Comparison of ENCODE assay signal across 1 cellular context in genomic region chr6:31690231-31691077, GRCh38.
TF ChIP-seq lines count a peak whose summit lies in the region.

No MANE protein-coding gene starts in this region.

TF ChIP-seq in K562, 482 proteins besides CTCF, POLR2A, EP300 and RAD21 (continued from another document and continues in another):
- TF ChIP-seq DLX4 (CRISPR knock-in tag; IDR thresholded peaks at IDR 0.05): no peak
- peak; percentile 86 for TF ChIP-seq ZBTB26 (CRISPR knock-in tag; IDR thresholded peaks at IDR 0.05)
- TF ChIP-seq PBX2 (CRISPR knock-in tag; IDR thresholded peaks at IDR 0.05; ENCODE audit: low read depth): no peak
- TF ChIP-seq PBX2 (tag; conservative IDR thresholded peaks at IDR 0.05; ENCODE audit: low read depth): 0 out of 2 replicates have a peak, but pooled peaks have one; percentile 28
- TF ChIP-seq ARID3A (IDR thresholded peaks at IDR 0.05; ENCODE audit: borderline replicate concordance, low read depth, low read length): 0 out of 2 replicates have a peak, but pooled peaks have one; percentile 74
- no peak for TF ChIP-seq ZNF354B (CRISPR knock-in tag; IDR thresholded peaks at IDR 0.05)
- peak; percentile 55 for TF ChIP-seq SMAD4 (CRISPR knock-in tag; conservative IDR thresholded peaks at IDR 0.05)
- peak; percentile 38; the same call in 1 of the 2 replicates for TF ChIP-seq ZNF780A (CRISPR knock-in tag; IDR thresholded peaks at IDR 0.05)
- TF ChIP-seq DEAF1 (CRISPR knock-in tag; IDR thresholded peaks at IDR 0.05): no peak
- peak; percentile 20; the same call in 1 of the 2 replicates for TF ChIP-seq ZNF740 (CRISPR knock-in tag; IDR thresholded peaks at IDR 0.05)
- no peak for TF ChIP-seq ZNF740 (tag; IDR thresholded peaks at IDR 0.05)
- TF ChIP-seq PCBP1 (IDR thresholded peaks at IDR 0.05; ENCODE audit: low read depth, low read length, poor library complexity, severe bottlenecking): no peak
- no peak for TF ChIP-seq SMAD2 (IDR thresholded peaks at IDR 0.05; ENCODE audit: low read depth, low read length)
- no peak for TF ChIP-seq USF2 (CRISPR knock-in tag; IDR thresholded peaks at IDR 0.05)
- TF ChIP-seq RBM17 (IDR thresholded peaks at IDR 0.05; ENCODE audit: borderline replicate concordance, low read depth, low read length): no peak
- peak; percentile 51; the same call in 1 of the 2 replicates for TF ChIP-seq HLTF (IDR thresholded peaks at IDR 0.05)
- peak; percentile 97 for TF ChIP-seq SMARCA5 (IDR thresholded peaks at IDR 0.05)
- TF ChIP-seq DDX20 (tag; IDR thresholded peaks at IDR 0.05; ENCODE audit: low read depth): no peak
- TF ChIP-seq CREM (IDR thresholded peaks at IDR 0.05; ENCODE audit: low read depth): peak; percentile 71
- no peak for TF ChIP-seq SP2 (IDR thresholded peaks at IDR 0.05; ENCODE audit: extremely low read depth, low read depth, low read length, poor library complexity, severe bottlenecking)
- TF ChIP-seq CREB3 (tag; conservative IDR thresholded peaks at IDR 0.05; ENCODE audit: low read depth): peak; percentile 88
- no peak for TF ChIP-seq NONO (IDR thresholded peaks at IDR 0.05; ENCODE audit: low read depth in 2 of 2, low read length in 1 of 2)
- peak; percentile 99 for TF ChIP-seq SMARCC2 (IDR thresholded peaks at IDR 0.05; ENCODE audit: low read depth)
- TF ChIP-seq ZNF12 (CRISPR knock-in tag; IDR thresholded peaks at IDR 0.05): peak; percentile 54; the same call in 1 of the 2 replicates
- no peak for TF ChIP-seq SRSF1 (IDR thresholded peaks at IDR 0.05; ENCODE audit: low read depth, low read length)
- 0 out of 2 replicates have a peak, but pooled peaks have one; percentile 53 for TF ChIP-seq KLF10 (CRISPR knock-in tag; IDR thresholded peaks at IDR 0.05)
- TF ChIP-seq GTF2E2 (tag; IDR thresholded peaks at IDR 0.05): peak; percentile 75; the same call in 1 of the 2 replicates
- peak; percentile 83 for TF ChIP-seq WHSC1 (IDR thresholded peaks at IDR 0.05; ENCODE audit: low read length)
- TF ChIP-seq THRA (IDR thresholded peaks at IDR 0.05): no peak
- 0 out of 2 replicates have a peak, but pooled peaks have one; percentile 86 for TF ChIP-seq PURB (CRISPR knock-in tag; IDR thresholded peaks at IDR 0.05; ENCODE audit: low read depth)
- peak; percentile 61; the same call in 1 of the 2 replicates for TF ChIP-seq CC2D1A (IDR thresholded peaks at IDR 0.05)
- TF ChIP-seq MLLT1 (IDR thresholded peaks at IDR 0.05): peak; percentile 12 to 79; a peak in 2 of 4 replicates
- no peak for TF ChIP-seq NR1H2 (CRISPR knock-in tag; IDR thresholded peaks at IDR 0.05)
- TF ChIP-seq POLR2G (IDR thresholded peaks at IDR 0.05; ENCODE audit: low read depth, low read length): no peak
- TF ChIP-seq ZNF197 (CRISPR knock-in tag; IDR thresholded peaks at IDR 0.05; ENCODE audit: low read depth): 0 out of 2 replicates have a peak, but pooled peaks have one; percentile 1
- TF ChIP-seq CEBPG (CRISPR knock-in tag; IDR thresholded peaks at IDR 0.05): no peak
- no peak for TF ChIP-seq CEBPG (tag; conservative IDR thresholded peaks at IDR 0.05 in 1 of 2, IDR thresholded peaks at IDR 0.05 in 1 of 2)
- peak; percentile 54; the same call in 1 of the 2 replicates for TF ChIP-seq TARDBP (IDR thresholded peaks at IDR 0.05)
- peak; percentile 61 for TF ChIP-seq PRDM10 (IDR thresholded peaks at IDR 0.05; ENCODE audit: partially characterized antibody)
- TF ChIP-seq GTF2B (IDR thresholded peaks at IDR 0.05; ENCODE audit: extremely low read depth, insufficient read length): no peak
- peak; percentile 36; the same call in 1 of the 2 replicates for TF ChIP-seq EHMT2 (IDR thresholded peaks at IDR 0.05)
